In genomic region chr12:8912910-8913309, GRCh38 we compare ENCODE assay signal across 8 cellular contexts. TPM values are rescaled to one million over a fixed set of nuclear protein-coding genes. Genes with fewer than 3 reads are reported as not detected.
A peak's percentile ranks its signal among the peaks of the same experiment; 100 is the strongest.
DNase-seq lines count a peak whose midpoint lies in the region; TF ChIP-seq lines count a peak whose summit lies in the region.

No MANE protein-coding gene starts in this region.

- peaks cover 5% of the 10 kb centered on the region for H3K27me3 Mint-ChIP-seq in endothelial cell (ENCODE audit: unreplicated experiment)

- no peaks in the 10 kb centered on the region for H3K36me3 ChIP-seq in osteoblast (ENCODE audit: insufficient read depth, low read length)

- H3K4me3 Mint-ChIP-seq in endothelial cell (ENCODE audit: unreplicated experiment): peak overlapping the region; percentile 94

- no peaks in the 10 kb centered on the region for H4K20me1 ChIP-seq in osteoblast (ENCODE audit: insufficient read depth, low read length)

- no peaks in the 10 kb centered on the region for H3K9me3 Mint-ChIP-seq in endothelial cell (ENCODE audit: unreplicated experiment)

- peaks cover 5% of the 10 kb centered on the region for H3K36me3 Mint-ChIP-seq in endothelial cell (ENCODE audit: low read depth, unreplicated experiment)

- no peaks in the 10 kb centered on the region for H3K27me3 ChIP-seq in osteoblast (ENCODE audit: insufficient read depth, low read length)

- no peak overlapping the region for H3K27ac ChIP-seq in osteoblast (ENCODE audit: low read depth, low read length)

- TF ChIP-seq CTCF in endothelial cell (IDR thresholded peaks at IDR 0.05; ENCODE audit: unreplicated experiment) (peak; percentile 50), osteoblast (IDR thresholded peaks at IDR 0.05; ENCODE audit: extremely low read depth, low read depth, low read length) (no peak)

- peak overlapping the region; percentile 91 for H3K4me3 ChIP-seq in osteoblast (ENCODE audit: insufficient read depth, low read length)

- H3K4me2 ChIP-seq in osteoblast (ENCODE audit: insufficient read depth, low read length): peak overlapping the region; percentile 95

- DNase-seq in activated effector memory CD4-positive, alpha-beta T cell treated with anti-CD3 and anti-CD28 coated beads, Interleukin-2, amount 50 U/mL, for 16 hours: peak; percentile 63
- DNase-seq in activated effector memory CD4-positive, alpha-beta T cell treated with Interleukin-2 at 50 U/mL for 16 hours: no peak
- peak; percentile 31 for DNase-seq in NCI-H526 treated with DMSO at 0.1 percent for 48 hours (lab: John Stamatoyannopoulos, UW)
- peak; percentile 7 for DNase-seq in endothelial cell (ENCODE audit: low spot score)
- DNase-seq in osteoblast (ENCODE audit: insufficient read length, low spot score, missing footprints): peak; percentile 35
- no peak for DNase-seq in NCI-H2196 treated with DMSO at 0.1 percent for 48 hours (lab: John Stamatoyannopoulos, UW; ENCODE audit: unreplicated experiment)
- no peak for DNase-seq in cerebellar nuclear complex (lab: John Stamatoyannopoulos, UW)
- DNase-seq in activated CD8-positive, alpha-beta memory T cell treated with anti-CD3 and anti-CD28 coated beads, Interleukin-2, amount 50 U/mL, for 4 hours: no peak

- peak overlapping the region; percentile 97 for H2AFZ ChIP-seq in osteoblast (ENCODE audit: low read length)

- peaks cover 11% of the 10 kb centered on the region for H3K79me2 ChIP-seq in osteoblast (ENCODE audit: insufficient read depth, low read length)

- peaks cover 20% of the 10 kb centered on the region for H3K4me1 Mint-ChIP-seq in endothelial cell (ENCODE audit: unreplicated experiment)

- peak overlapping the region; percentile 100 for H3K27ac Mint-ChIP-seq in endothelial cell (ENCODE audit: unreplicated experiment)

- H3K4me1 ChIP-seq in osteoblast (ENCODE audit: insufficient read depth, low read length): peaks cover 20% of the 10 kb centered on the region

- no peaks in the 10 kb centered on the region for H3K9me3 ChIP-seq in osteoblast (ENCODE audit: low read depth, low read length)

RNA-seq across cellular contexts. Expression of gene PHC1, which starts 1.4 kb away (rescaled TPM):
- 55.3 TPM for total RNA-seq in endothelial cell (ENCODE audit: unreplicated experiment)
- 22.4 and 27.1 TPM in 2 replicates for total RNA-seq in osteoblast

RNA-seq across cellular contexts. Expression of gene M6PR, which starts 36.5 kb away (rescaled TPM):
- 186 TPM for total RNA-seq in endothelial cell (ENCODE audit: unreplicated experiment)
- 143 and 162 TPM in 2 replicates for total RNA-seq in osteoblast

Comparison
In these comparisons a context has a peak if more than half of its experiments do, and no peak if none do; other contexts are left out.
1. DNase-seq: peak in activated effector memory CD4-positive, alpha-beta T cell treated with anti-CD3 and anti-CD28 coated beads, Interleukin-2, amount 50 U/mL, for 16 hours (single experiment), NCI-H526 treated with DMSO at 0.1 percent for 48 hours (single experiment), endothelial cell (single experiment) and osteoblast (single experiment); none in activated effector memory CD4-positive, alpha-beta T cell treated with Interleukin-2 at 50 U/mL for 16 hours (single experiment), NCI-H2196 treated with DMSO at 0.1 percent for 48 hours (single experiment), cerebellar nuclear complex (0 of 2) and activated CD8-positive, alpha-beta memory T cell treated with anti-CD3 and anti-CD28 coated beads, Interleukin-2, amount 50 U/mL, for 4 hours (single experiment).